Comparison of ENCODE assay signal across 13 cellular contexts in the genomic region with DNA sequence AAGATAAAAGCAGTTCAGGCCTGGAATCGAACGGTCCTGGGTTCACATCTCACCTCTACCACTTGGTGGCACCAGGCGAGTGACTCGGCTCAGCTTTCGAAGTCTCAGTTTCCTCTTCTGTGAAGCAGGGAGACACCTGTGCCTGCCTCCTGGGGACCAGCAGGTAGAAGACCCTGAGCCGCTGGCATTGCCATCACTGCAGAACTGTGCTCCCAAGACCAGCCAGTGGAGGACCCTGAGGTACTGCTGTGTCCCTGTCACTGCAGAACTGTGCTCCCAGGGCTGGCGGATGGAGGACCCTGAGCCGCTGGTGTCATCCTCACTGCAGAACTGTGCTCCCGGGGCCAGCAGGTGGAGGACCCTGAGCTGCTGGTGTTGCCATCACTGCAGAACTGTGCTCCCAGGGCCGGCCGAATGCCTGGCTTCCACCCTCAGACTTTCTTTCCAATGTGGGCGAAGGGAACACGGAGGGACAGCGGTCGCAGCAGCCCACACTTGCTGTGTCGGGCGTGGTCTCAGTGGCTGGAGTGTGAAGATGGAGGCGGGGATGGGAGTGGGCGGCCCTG. TPM values are rescaled to one million over a fixed set of nuclear protein-coding genes. Genes with fewer than 3 reads are reported as not detected.
DNase-seq lines count a peak whose midpoint lies in the region; ATAC-seq and TF ChIP-seq lines count a peak whose summit lies in the region.
"Had no signal": no experiment of that assay in that cellular context is flagged by ENCODE, and none has a peak within 500 bp of the region (broad histone marks: within the 10 kb centered on the region; RNA-seq: fewer than 3 reads in every experiment).

No MANE protein-coding gene starts in this region.

- H3K27ac ChIP-seq in body of pancreas: peak overlapping the region in 3 of 4 donors; percentile 20 to 47 (median 31)
- H3K27ac ChIP-seq: left lung, psoas muscle, uterus had no signal

- DNase-seq in SKM-1 treated with dmso at 0.1 percent for 144 hours (lab: John Stamatoyannopoulos, UW; ENCODE audit: unreplicated experiment): peak; percentile 2
- no peak for DNase-seq in SKM-1 (lab: John Stamatoyannopoulos, UW; ENCODE audit: unreplicated experiment)
- DNase-seq in NCI-H69 (lab: John Stamatoyannopoulos, UW): peak; percentile 17
- no peak for DNase-seq in body of pancreas
- peak; percentile 49 for DNase-seq in stimulated activated CD4-positive, alpha-beta T cell treated with anti-CD3 and anti-CD28 coated beads, Interleukin-1b, Interleukin-23, amount 100 ng/mL, for 48 hours
- DNase-seq in NOMO-1 treated with DMSO at 0.1 percent for 48 hours (lab: John Stamatoyannopoulos, UW; ENCODE audit: unreplicated experiment): no peak
- no peak for DNase-seq in superior temporal gyrus (ENCODE audit: extremely low spot score)
- no peak for DNase-seq in NCI-H1694 treated with DMSO at 0.1 percent for 48 hours (lab: John Stamatoyannopoulos, UW)
- DNase-seq: left lung, psoas muscle, uterus had no signal

- 81 to 84% methylated on average over 11 to 19 of the region's 19 CpGs for WGBS in body of pancreas, 2 donors

- H3K4me1 ChIP-seq in body of pancreas: peaks cover 29% of the 10 kb centered on the region
- H3K4me1 ChIP-seq: left lung, psoas muscle, uterus had no signal

- peak; percentile 17 for ATAC-seq in body of pancreas
- ATAC-seq: left lung had no signal

- no peaks in the 10 kb centered on the region for H3K36me3 ChIP-seq in body of pancreas (replicated peaks in 1 of 2; ENCODE audit: insufficient read depth in 1 of 2, low read depth in 2 of 2)
- H3K36me3 ChIP-seq: left lung, uterus had no signal

- H3K27me3 ChIP-seq in body of pancreas: no peaks in the 10 kb centered on the region
- H3K27me3 ChIP-seq: uterus had no signal

- H3K9me3 ChIP-seq in body of pancreas: no peaks in the 10 kb centered on the region
- H3K9me3 ChIP-seq: left lung, psoas muscle, uterus had no signal

- intact Hi-C loops in body of pancreas (cut with DNase I): no loop called here

- TF ChIP-seq CTCF in body of pancreas (IDR thresholded peaks at IDR 0.05): no peak

- no peak for TF ChIP-seq POLR2A in body of pancreas (IDR thresholded peaks at IDR 0.05)

- H3K4me3 ChIP-seq in body of pancreas: no peak overlapping the region
- H3K4me3 ChIP-seq: left lung, psoas muscle, uterus had no signal

RNA-seq across cellular contexts. Expression of gene SLC7A5, which starts 8.7 kb away (rescaled TPM):
- total RNA-seq in body of pancreas: 1 to 10 TPM; 1.6 to 3.4 TPM

RNA-seq across cellular contexts. Expression of gene CA5A, which starts 58.3 kb away (rescaled TPM):
- total RNA-seq in body of pancreas: not detected
- total RNA-seq: fibroblast of lung, LHCN-M2, uterus had no signal

Comparison
In these comparisons a context has a peak if more than half of its experiments do, and no peak if none do; other contexts are left out.
1. DNase-seq: peak in SKM-1 treated with dmso at 0.1 percent for 144 hours (single experiment), NCI-H69 (single experiment) and stimulated activated CD4-positive, alpha-beta T cell treated with anti-CD3 and anti-CD28 coated beads, Interleukin-1b, Interleukin-23, amount 100 ng/mL, for 48 hours (single experiment); none in SKM-1 (single experiment), body of pancreas (0 of 4), NOMO-1 treated with DMSO at 0.1 percent for 48 hours (single experiment), superior temporal gyrus (single experiment) and NCI-H1694 treated with DMSO at 0.1 percent for 48 hours (single experiment).